In genomic region chr1:174448964-174449363, GRCh38 we compare ENCODE assay signal across 9 cellular contexts. TPM values are rescaled to one million over a fixed set of nuclear protein-coding genes. Genes with fewer than 3 reads are reported as not detected.
"Had no signal": no experiment of that assay in that cellular context is flagged by ENCODE, and none has a peak within 500 bp of the region (broad histone marks: within the 10 kb centered on the region; RNA-seq: fewer than 3 reads in every experiment).

No MANE protein-coding gene starts in this region.

- H3K27ac ChIP-seq: heart left ventricle, tibial nerve, vagina had no signal

- H3K4me3 ChIP-seq: heart left ventricle, tibial nerve, vagina had no signal

- H3K4me1 ChIP-seq: vagina had no signal

- DNase-seq: activated CD4-positive, alpha-beta T cell treated with anti-CD3 and anti-CD28 coated beads, Interleukin-2, amount 50 U/mL, for 48 hours; activated CD4-positive, CD25-positive, alpha-beta regulatory T cell treated with anti-CD3 and anti-CD28 coated beads, Interleukin-2, amount 50 U/mL, for 72 hours; activated gamma-delta T cell; activated T-cell treated with anti-CD3 and anti-CD28 coated beads, Interleukin-2, amount 50 U/mL, for 48 hours; foreskin melanocyte; heart left ventricle had no signal

- H3K27me3 ChIP-seq: heart left ventricle, tibial nerve, vagina had no signal

- H3K9me3 ChIP-seq: vagina had no signal

- H3K36me3 ChIP-seq: heart left ventricle, tibial nerve, vagina had no signal

RNA-seq across cellular contexts. Expression of gene GPR52, which starts 1.2 kb away (rescaled TPM):
- total RNA-seq: kidney epithelial cell had no signal
